In genomic region chr4:102445213-102445612, GRCh38 we compare ENCODE assay signal across 2 cellular contexts.
TF ChIP-seq lines count a peak whose summit lies in the region.

No MANE protein-coding gene starts in this region.

TF ChIP-seq in HepG2, 621 proteins besides CTCF, POLR2A, EP300 and RAD21:
- no peak for TF ChIP-seq MEIS2 (CRISPR knock-in tag; IDR thresholded peaks at IDR 0.05)
- TF ChIP-seq, protein P1, sequence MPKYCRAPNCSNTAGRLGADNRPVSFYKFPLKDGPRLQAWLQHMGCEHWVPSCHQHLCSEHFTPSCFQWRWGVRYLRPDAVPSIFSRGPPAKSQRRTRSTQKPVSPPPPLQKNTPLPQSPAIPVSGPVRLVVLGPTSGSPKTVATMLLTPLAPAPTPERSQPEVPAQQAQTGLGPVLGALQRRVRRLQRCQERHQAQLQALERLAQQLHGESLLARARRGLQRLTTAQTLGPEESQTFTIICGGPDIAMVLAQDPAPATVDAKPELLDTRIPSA (CRISPR knock-in tag; IDR thresholded peaks at IDR 0.05; ENCODE audit: borderline replicate concordance) = no peak
- TF ChIP-seq ZNF629 (CRISPR knock-in tag; conservative IDR thresholded peaks at IDR 0.05) = peak; percentile 69

TF ChIP-seq in K562, 482 proteins besides CTCF, POLR2A, EP300 and RAD21:
- TF ChIP-seq RBM25 (IDR thresholded peaks at IDR 0.05; ENCODE audit: low read depth, low read length, severe bottlenecking) = peak; percentile 46
- peak; percentile 74 for TF ChIP-seq ADNP (tag; IDR thresholded peaks at IDR 0.05)
- 0 out of 4 replicates have a peak, but pooled peaks of 1 of the 2 experiments have one; percentile 10 for TF ChIP-seq KDM1A (IDR thresholded peaks at IDR 0.05)
- TF ChIP-seq HSF4 (CRISPR knock-in tag; IDR thresholded peaks at IDR 0.05; ENCODE audit: borderline replicate concordance) = no peak
- TF ChIP-seq CBX8 (IDR thresholded peaks at IDR 0.05; ENCODE audit: borderline replicate concordance, extremely low read depth, low read depth, low read length, poor library complexity, severe bottlenecking) = no peak
- TF ChIP-seq CTCFL (IDR thresholded peaks at IDR 0.05; ENCODE audit: borderline replicate concordance, insufficient read depth, low read depth, low read length, poor library complexity, severe bottlenecking) = no peak
- TF ChIP-seq BCOR (IDR thresholded peaks at IDR 0.05) = peak; percentile 44; the same call in 1 of the 2 replicates
- TF ChIP-seq STAT5B (CRISPR knock-in tag; IDR thresholded peaks at IDR 0.05) = no peak
- no peak for TF ChIP-seq XRCC5 (IDR thresholded peaks at IDR 0.05; ENCODE audit: low read depth, low read length)
